In genomic region chr11:76888989-76889388, GRCh38 we compare ENCODE assay signal across 1 cellular context.
TF ChIP-seq lines count a peak whose summit lies in the region.

No MANE protein-coding gene starts in this region.

TF ChIP-seq in K562, 482 proteins besides CTCF, POLR2A, EP300 and RAD21 (continued from another document):
- TF ChIP-seq MGA (IDR thresholded peaks at IDR 0.05) (no peak), MTA2 (IDR thresholded peaks at IDR 0.05; ENCODE audit: low read depth) (peak; percentile 19; the same call in 1 of the 2 replicates), HBP1 (CRISPR knock-in tag; IDR thresholded peaks at IDR 0.05) (no peak), ZBTB34 (CRISPR knock-in tag; IDR thresholded peaks at IDR 0.05) (no peak), RCOR1 (IDR thresholded peaks at IDR 0.05; ENCODE audit: borderline replicate concordance in 1 of 2, low read depth in 2 of 2, low read length in 2 of 2) (peak in 1 of 2 experiments; percentile 74; a peak in 1 of 4 replicates), ZNF23 (CRISPR knock-in tag; IDR thresholded peaks at IDR 0.05) (no peak), HNRNPLL (IDR thresholded peaks at IDR 0.05; ENCODE audit: low read depth, low read length, poor library complexity, severe bottlenecking) (no peak), JUN (IDR thresholded peaks at IDR 0.05; ENCODE audit: borderline replicate concordance, low read depth, low read length) (no peak), JUN (CRISPR knock-in tag; IDR thresholded peaks at IDR 0.05; ENCODE audit: borderline replicate concordance) (no peak), ESRRB (CRISPR knock-in tag; IDR thresholded peaks at IDR 0.05; ENCODE audit: borderline replicate concordance) (no peak), ESRRA (IDR thresholded peaks at IDR 0.05; ENCODE audit: borderline replicate concordance, low read depth) (peak; percentile 36; the same call in 1 of the 2 replicates), KAT7 (CRISPR knock-in tag; IDR thresholded peaks at IDR 0.05; ENCODE audit: borderline replicate concordance) (no peak), JUND (IDR thresholded peaks at IDR 0.05; ENCODE audit: borderline replicate concordance, low read depth, low read length) (peak; percentile 47; the same call in 1 of the 2 replicates), JUND (tag; IDR thresholded peaks at IDR 0.05; ENCODE audit: borderline replicate concordance, low read depth, low read length) (peak; percentile 54; the same call in 1 of the 3 replicates), NFE2 (IDR thresholded peaks at IDR 0.05; ENCODE audit: low read depth) (no peak), SMARCE1 (IDR thresholded peaks at IDR 0.05) (peak; percentile 71; the same call in 1 of the 2 replicates), ZNF780A (CRISPR knock-in tag; IDR thresholded peaks at IDR 0.05) (no peak)
